In genomic region chr17:48641541-48642058, GRCh38 we compare ENCODE assay signal across 1 cellular context.
TF ChIP-seq lines count a peak whose summit lies in the region.

No MANE protein-coding gene starts in this region.

TF ChIP-seq in K562, 482 proteins besides CTCF, POLR2A, EP300 and RAD21:
- TF ChIP-seq, protein P1, sequence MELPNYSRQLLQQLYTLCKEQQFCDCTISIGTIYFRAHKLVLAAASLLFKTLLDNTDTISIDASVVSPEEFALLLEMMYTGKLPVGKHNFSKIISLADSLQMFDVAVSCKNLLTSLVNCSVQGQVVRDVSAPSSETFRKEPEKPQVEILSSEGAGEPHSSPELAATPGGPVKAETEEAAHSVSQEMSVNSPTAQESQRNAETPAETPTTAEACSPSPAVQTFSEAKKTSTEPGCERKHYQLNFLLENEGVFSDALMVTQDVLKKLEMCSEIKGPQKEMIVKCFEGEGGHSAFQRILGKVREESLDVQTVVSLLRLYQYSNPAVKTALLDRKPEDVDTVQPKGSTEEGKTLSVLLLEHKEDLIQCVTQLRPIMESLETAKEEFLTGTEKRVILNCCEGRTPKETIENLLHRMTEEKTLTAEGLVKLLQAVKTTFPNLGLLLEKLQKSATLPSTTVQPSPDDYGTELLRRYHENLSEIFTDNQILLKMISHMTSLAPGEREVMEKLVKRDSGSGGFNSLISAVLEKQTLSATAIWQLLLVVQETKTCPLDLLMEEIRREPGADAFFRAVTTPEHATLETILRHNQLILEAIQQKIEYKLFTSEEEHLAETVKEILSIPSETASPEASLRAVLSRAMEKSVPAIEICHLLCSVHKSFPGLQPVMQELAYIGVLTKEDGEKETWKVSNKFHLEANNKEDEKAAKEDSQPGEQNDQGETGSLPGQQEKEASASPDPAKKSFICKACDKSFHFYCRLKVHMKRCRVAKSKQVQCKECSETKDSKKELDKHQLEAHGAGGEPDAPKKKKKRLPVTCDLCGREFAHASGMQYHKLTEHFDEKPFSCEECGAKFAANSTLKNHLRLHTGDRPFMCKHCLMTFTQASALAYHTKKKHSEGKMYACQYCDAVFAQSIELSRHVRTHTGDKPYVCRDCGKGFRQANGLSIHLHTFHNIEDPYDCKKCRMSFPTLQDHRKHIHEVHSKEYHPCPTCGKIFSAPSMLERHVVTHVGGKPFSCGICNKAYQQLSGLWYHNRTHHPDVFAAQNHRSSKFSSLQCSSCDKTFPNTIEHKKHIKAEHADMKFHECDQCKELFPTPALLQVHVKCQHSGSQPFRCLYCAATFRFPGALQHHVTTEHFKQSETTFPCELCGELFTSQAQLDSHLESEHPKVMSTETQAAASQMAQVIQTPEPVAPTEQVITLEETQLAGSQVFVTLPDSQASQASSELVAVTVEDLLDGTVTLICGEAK (IDR thresholded peaks at IDR 0.05) = no peak
- TF ChIP-seq, protein P1 (CRISPR knock-in tag; IDR thresholded peaks at IDR 0.05) = no peak
- peak in 1 of 2 experiments; percentile 46 for TF ChIP-seq E2F6 (IDR thresholded peaks at IDR 0.05; ENCODE audit: borderline replicate concordance in 1 of 2, extremely low read depth in 1 of 2, insufficient read depth in 1 of 2, insufficient read length in 1 of 2, low read depth in 1 of 2, low read length in 1 of 2, poor library complexity in 1 of 2, severe bottlenecking in 1 of 2)
- TF ChIP-seq, protein P2, sequence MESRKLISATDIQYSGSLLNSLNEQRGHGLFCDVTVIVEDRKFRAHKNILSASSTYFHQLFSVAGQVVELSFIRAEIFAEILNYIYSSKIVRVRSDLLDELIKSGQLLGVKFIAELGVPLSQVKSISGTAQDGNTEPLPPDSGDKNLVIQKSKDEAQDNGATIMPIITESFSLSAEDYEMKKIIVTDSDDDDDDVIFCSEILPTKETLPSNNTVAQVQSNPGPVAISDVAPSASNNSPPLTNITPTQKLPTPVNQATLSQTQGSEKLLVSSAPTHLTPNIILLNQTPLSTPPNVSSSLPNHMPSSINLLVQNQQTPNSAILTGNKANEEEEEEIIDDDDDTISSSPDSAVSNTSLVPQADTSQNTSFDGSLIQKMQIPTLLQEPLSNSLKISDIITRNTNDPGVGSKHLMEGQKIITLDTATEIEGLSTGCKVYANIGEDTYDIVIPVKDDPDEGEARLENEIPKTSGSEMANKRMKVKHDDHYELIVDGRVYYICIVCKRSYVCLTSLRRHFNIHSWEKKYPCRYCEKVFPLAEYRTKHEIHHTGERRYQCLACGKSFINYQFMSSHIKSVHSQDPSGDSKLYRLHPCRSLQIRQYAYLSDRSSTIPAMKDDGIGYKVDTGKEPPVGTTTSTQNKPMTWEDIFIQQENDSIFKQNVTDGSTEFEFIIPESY (CRISPR knock-in tag; IDR thresholded peaks at IDR 0.05) = peak; percentile 5; the same call in 1 of the 2 replicates
- TF ChIP-seq NFIC (IDR thresholded peaks at IDR 0.05) = peak; percentile 71
- TF ChIP-seq BHLHE40 (IDR thresholded peaks at IDR 0.05; ENCODE audit: low read length) = no peak
- TF ChIP-seq ZBTB34 (CRISPR knock-in tag; IDR thresholded peaks at IDR 0.05) = no peak
TF ChIP-seq in K562: peak in this region for 3.
